ENCODE assay signal across 9 cellular contexts in the genomic region with DNA sequence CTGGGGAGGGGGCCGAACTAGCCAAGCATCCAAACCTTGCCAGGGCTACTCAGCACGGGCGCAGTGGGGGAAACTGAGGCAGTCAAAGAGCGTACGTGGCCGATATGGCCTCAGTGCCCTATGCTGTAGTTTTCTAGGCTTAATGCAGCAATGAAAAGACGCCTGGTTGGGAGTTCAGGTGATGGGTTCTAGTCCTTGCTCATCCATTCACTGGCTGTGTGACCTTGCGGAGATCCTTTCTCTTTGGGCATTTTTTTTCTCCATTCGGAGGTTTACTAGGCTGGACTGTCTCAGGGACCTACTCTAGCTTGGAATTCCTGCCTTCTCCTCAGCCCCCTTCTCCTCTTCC. TPM values are rescaled to one million over a fixed set of nuclear protein-coding genes. Genes with fewer than 3 reads are reported as not detected.
DNase-seq lines count a peak whose midpoint lies in the region; ATAC-seq, FAIRE-seq and TF ChIP-seq lines count a peak whose summit lies in the region.
"Had no signal": no experiment of that assay in that cellular context is flagged by ENCODE, and none has a peak within 500 bp of the region (broad histone marks: within the 10 kb centered on the region; RNA-seq: fewer than 3 reads in every experiment).

No MANE protein-coding gene starts in this region.

- DNase-seq in activated CD4-positive, alpha-beta T cell treated with anti-CD3 and anti-CD28 coated beads for 36 hours, result no peak
- DNase-seq in activated CD4-positive, alpha-beta T cell treated with anti-CD3 and anti-CD28 coated beads for 48 hours, result no peak
- no peak for DNase-seq in activated naive CD8-positive, alpha-beta T cell treated with anti-CD3 and anti-CD28 coated beads, Interleukin-2, amount 10 ng/mL, durations not matched to agents 7 days and 5 days
- DNase-seq in kidney (no peak), HUDEP-2 (lab: John Stamatoyannopoulos, UW; ENCODE audit: unreplicated experiment in 76 of 76) (no peak)

- POLR2A ChIA-PET in activated CD4-positive, alpha-beta T cell treated with anti-CD3 and anti-CD28 coated beads for 36 hours (lab: Charles Lee), result interaction anchor here (1.1 to 1.4 kb wide), 4 partner anchors 15 to 36 kb away, joined by 3 to 5 read pairs (median 4); partner anchors contain the start of gene KRTCAP2
- POLR2A ChIA-PET in activated naive CD8-positive, alpha-beta T cell treated with anti-CD3 and anti-CD28 coated beads, Interleukin-2, amount 10 ng/mL, durations not matched to agents 7 days and 5 days (lab: Charles Lee), result interaction anchor here (1.1 to 3.7 kb wide), 9 partner anchors 9 to 41 kb away, joined by 3 to 65 read pairs (median 8); partner anchors contain the start of genes KRTCAP2 and TRIM46

- peak overlapping the region; percentile 97 to 100 for H3K27ac ChIP-seq in kidney (ENCODE audit: low read depth in 2 of 2, low read length in 2 of 2)
- peak overlapping the region; percentile 97 for H3K27ac ChIP-seq in temporal lobe (ENCODE audit: low read depth, low read length)

- ATAC-seq in activated CD4-positive, alpha-beta T cell treated with anti-CD3 and anti-CD28 coated beads for 36 hours, result no peak
- no peak for ATAC-seq in activated naive CD8-positive, alpha-beta T cell treated with anti-CD3 and anti-CD28 coated beads, Interleukin-2, amount 10 ng/mL, durations not matched to agents 7 days and 5 days (ENCODE audit: low read depth)
- ATAC-seq in GM21447 (IDR thresholded peaks at IDR 0.05; ENCODE audit: unreplicated experiment) (no peak), GM19023 (IDR thresholded peaks at IDR 0.05; ENCODE audit: unreplicated experiment) (no peak)

- H3K27me3 Mint-ChIP-seq in activated CD4-positive, alpha-beta T cell treated with anti-CD3 and anti-CD28 coated beads for 36 hours, result no peaks in the 10 kb centered on the region
- H3K27me3 Mint-ChIP-seq in activated naive CD8-positive, alpha-beta T cell treated with anti-CD3 and anti-CD28 coated beads, Interleukin-2, amount 10 ng/mL, durations not matched to agents 7 days and 5 days, result no peaks in the 10 kb centered on the region

- H3K36me3 ChIP-seq in kidney (ENCODE audit: control insufficient read depth in 1 of 2, insufficient read depth in 2 of 2, low read length in 2 of 2), result peaks cover 0 to 5% of the 10 kb centered on the region in 2 donors

- H3K4me3 Mint-ChIP-seq in activated CD4-positive, alpha-beta T cell treated with anti-CD3 and anti-CD28 coated beads for 36 hours, result peak overlapping the region; percentile 89
- H3K4me3 Mint-ChIP-seq in activated naive CD8-positive, alpha-beta T cell treated with anti-CD3 and anti-CD28 coated beads, Interleukin-2, amount 10 ng/mL, durations not matched to agents 7 days and 5 days, result peak overlapping the region; percentile 90

- intact Hi-C loops in activated CD4-positive, alpha-beta T cell treated with anti-CD3 and anti-CD28 coated beads for 36 hours (cut with DNase I, micrococcal nuclease), result loop anchor here (1.0 to 5.0 kb wide), 7 partner anchors 15 to 113 kb away; partner anchors contain the start of genes CLK2 (in 1 of the 2), FDPS (in 1 of the 2), KRTCAP2 (in 1 of the 2) and RUSC1 (in 1 of the 2)
- intact Hi-C loops in kidney (cut with DNase I), result no loop called here

- TF ChIP-seq CTCF in kidney (IDR thresholded peaks at IDR 0.05; ENCODE audit: borderline replicate concordance, extremely low read depth, insufficient read depth), result no peak

- H3K4me3 ChIP-seq in kidney (ENCODE audit: low read length in 2 of 2), result peak overlapping the region; percentile 98 to 100

- H3K9ac ChIP-seq in kidney (ENCODE audit: low read length in 2 of 2), result peak overlapping the region; percentile 74 to 99

- H3K4me1 Mint-ChIP-seq in activated CD4-positive, alpha-beta T cell treated with anti-CD3 and anti-CD28 coated beads for 36 hours, result peaks cover 29% of the 10 kb centered on the region
- peaks cover 25% of the 10 kb centered on the region for H3K4me1 Mint-ChIP-seq in activated naive CD8-positive, alpha-beta T cell treated with anti-CD3 and anti-CD28 coated beads, Interleukin-2, amount 10 ng/mL, durations not matched to agents 7 days and 5 days

- FAIRE-seq in kidney (lab: Jason Lieb, UNC), result no peak
- FAIRE-seq: HTR-8/SVneo had no signal

- CTCF ChIA-PET in activated CD4-positive, alpha-beta T cell treated with anti-CD3 and anti-CD28 coated beads for 36 hours (lab: Charles Lee), result interaction anchor here (0.6 to 3.8 kb wide), 9 partner anchors 15 to 900 kb away, joined by 3 to 20 read pairs (median 3); no protein-coding TSS in a partner anchor

- no peaks in the 10 kb centered on the region for H3K9me3 ChIP-seq in kidney (ENCODE audit: control insufficient read depth in 1 of 2, low read length in 2 of 2)

- H3K27ac Mint-ChIP-seq in activated CD4-positive, alpha-beta T cell treated with anti-CD3 and anti-CD28 coated beads for 36 hours, result peak overlapping the region; percentile 85
- peak overlapping the region; percentile 90 for H3K27ac Mint-ChIP-seq in activated naive CD8-positive, alpha-beta T cell treated with anti-CD3 and anti-CD28 coated beads, Interleukin-2, amount 10 ng/mL, durations not matched to agents 7 days and 5 days

- H3K9me3 Mint-ChIP-seq in activated CD4-positive, alpha-beta T cell treated with anti-CD3 and anti-CD28 coated beads for 36 hours (ENCODE audit: low read depth), result no peaks in the 10 kb centered on the region
- H3K9me3 Mint-ChIP-seq in activated naive CD8-positive, alpha-beta T cell treated with anti-CD3 and anti-CD28 coated beads, Interleukin-2, amount 10 ng/mL, durations not matched to agents 7 days and 5 days, result no peaks in the 10 kb centered on the region

- peaks cover 9 to 13% of the 10 kb centered on the region in 2 donors for H3K4me1 ChIP-seq in kidney (ENCODE audit: control insufficient read depth in 1 of 2, insufficient read depth in 1 of 2, low read depth in 1 of 2, low read length in 2 of 2)

- peaks cover 3% of the 10 kb centered on the region for H3K36me3 Mint-ChIP-seq in activated CD4-positive, alpha-beta T cell treated with anti-CD3 and anti-CD28 coated beads for 36 hours (ENCODE audit: low read depth)
- H3K36me3 Mint-ChIP-seq in activated naive CD8-positive, alpha-beta T cell treated with anti-CD3 and anti-CD28 coated beads, Interleukin-2, amount 10 ng/mL, durations not matched to agents 7 days and 5 days, result no peaks in the 10 kb centered on the region

RNA-seq across cellular contexts. Expression of gene MTX1, which starts 0.9 kb away (rescaled TPM):
- 10 to 100 TPM; 52.8 to 52.9 TPM for total RNA-seq in activated CD4-positive, alpha-beta T cell treated with anti-CD3 and anti-CD28 coated beads for 36 hours
- total RNA-seq in activated naive CD8-positive, alpha-beta T cell treated with anti-CD3 and anti-CD28 coated beads, Interleukin-2, amount 10 ng/mL, durations not matched to agents 7 days and 5 days, result 10 to 100 TPM; 31.5 to 31.7 TPM
- total RNA-seq in kidney (38.8 TPM), temporal lobe (14.0 TPM)
- polyA plus RNA-seq in kidney (ENCODE audit: insufficient read depth, low read depth, low replicate concordance), result 86.9 TPM

RNA-seq across cellular contexts. Expression of gene THBS3, which starts 1.6 kb away (rescaled TPM):
- total RNA-seq in activated CD4-positive, alpha-beta T cell treated with anti-CD3 and anti-CD28 coated beads for 36 hours, result 10 to 100 TPM; 12.8 to 13.7 TPM
- total RNA-seq in activated naive CD8-positive, alpha-beta T cell treated with anti-CD3 and anti-CD28 coated beads, Interleukin-2, amount 10 ng/mL, durations not matched to agents 7 days and 5 days, result 10 to 100 TPM; 25.1 to 26.3 TPM
- 33.0 TPM for total RNA-seq in kidney
- polyA plus RNA-seq in kidney (ENCODE audit: insufficient read depth, low read depth, low replicate concordance), result 21.4 TPM
- total RNA-seq in temporal lobe, result 4.7 TPM

RNA-seq across cellular contexts. Expression of gene TRIM46, which starts 35.7 kb away (rescaled TPM):
- total RNA-seq in activated CD4-positive, alpha-beta T cell treated with anti-CD3 and anti-CD28 coated beads for 36 hours, result 1 to 10 TPM; 6.3 to 6.9 TPM
- total RNA-seq in activated naive CD8-positive, alpha-beta T cell treated with anti-CD3 and anti-CD28 coated beads, Interleukin-2, amount 10 ng/mL, durations not matched to agents 7 days and 5 days, result 10 to 100 TPM; 12.4 to 13.4 TPM
- total RNA-seq in kidney, result 2.1 TPM
- polyA plus RNA-seq in kidney (ENCODE audit: insufficient read depth, low read depth, low replicate concordance), result 0.28 TPM
- total RNA-seq in temporal lobe, result 18.9 TPM

RNA-seq across cellular contexts. Expression of gene KRTCAP2, which starts 36.2 kb away (rescaled TPM):
- 100 to 1,000 TPM; 125 to 300 TPM for total RNA-seq in activated CD4-positive, alpha-beta T cell treated with anti-CD3 and anti-CD28 coated beads for 36 hours
- 100 to 1,000 TPM; 146 to 170 TPM for total RNA-seq in activated naive CD8-positive, alpha-beta T cell treated with anti-CD3 and anti-CD28 coated beads, Interleukin-2, amount 10 ng/mL, durations not matched to agents 7 days and 5 days
- total RNA-seq in kidney (198 TPM), temporal lobe (21.4 TPM)
- polyA plus RNA-seq in kidney (ENCODE audit: insufficient read depth, low read depth, low replicate concordance), result 351 TPM

RNA-seq across cellular contexts. Expression of gene ENTREP3, which starts 45.9 kb away (rescaled TPM):
- 10 to 100 TPM; 29.7 to 34.8 TPM for total RNA-seq in activated CD4-positive, alpha-beta T cell treated with anti-CD3 and anti-CD28 coated beads for 36 hours
- 10 to 100 TPM; 26.0 to 29.4 TPM for total RNA-seq in activated naive CD8-positive, alpha-beta T cell treated with anti-CD3 and anti-CD28 coated beads, Interleukin-2, amount 10 ng/mL, durations not matched to agents 7 days and 5 days
- total RNA-seq in kidney, result 22.8 TPM
- polyA plus RNA-seq in kidney (ENCODE audit: insufficient read depth, low read depth, low replicate concordance), result 19.8 TPM
- 4.4 TPM for total RNA-seq in temporal lobe
